In genomic region chr18:12470382-12471090, GRCh38 we compare ENCODE assay signal across 19 cellular contexts.
DNase-seq lines count a peak whose midpoint lies in the region; ATAC-seq, FAIRE-seq and TF ChIP-seq lines count a peak whose summit lies in the region.
"Had no signal": no experiment of that assay in that cellular context is flagged by ENCODE, and none has a peak within 500 bp of the region (broad histone marks: within the 10 kb centered on the region; RNA-seq: fewer than 3 reads in every experiment).

No MANE protein-coding gene starts in this region.

- peak; percentile 32 for FAIRE-seq in bronchial epithelial cell (lab: Jason Lieb, UNC)
- FAIRE-seq: A549, GM12878 had no signal

- H3K9me3 ChIP-seq in left ventricle myocardium inferior (replicated peaks) = no peaks in the 10 kb centered on the region
- H3K9me3 ChIP-seq in hepatocyte (ENCODE audit: low read depth) = no peaks in the 10 kb centered on the region
- H3K9me3 ChIP-seq: A549 had no signal

- peaks cover 11% of the 10 kb centered on the region for H3K36me3 ChIP-seq in left ventricle myocardium inferior
- no peaks in the 10 kb centered on the region for H3K36me3 ChIP-seq in bronchial epithelial cell (ENCODE audit: control insufficient read depth, insufficient read depth, low read length)
- no peaks in the 10 kb centered on the region for H3K36me3 ChIP-seq in hepatocyte (replicated peaks; ENCODE audit: insufficient read depth, low read depth)

- no peak overlapping the region for H3K4me3 ChIP-seq in left ventricle myocardium inferior
- H3K4me3 ChIP-seq in bronchial epithelial cell (ENCODE audit: low read depth, low read length) = no peak overlapping the region
- H3K4me3 ChIP-seq in hepatocyte = no peak overlapping the region
- H3K4me3 ChIP-seq: A549, GM12878, skin epidermis had no signal

- DNase-seq in Right ventricle myocardium inferior (ENCODE audit: missing footprints) = no peak
- DNase-seq in left ventricle myocardium inferior = no peak
- DNase-seq in bronchial epithelial cell (ENCODE audit: low read depth) = peak; percentile 76
- peak; percentile 21 for DNase-seq in hepatocyte (ENCODE audit: low spot score)
- DNase-seq in DMS53 (lab: John Stamatoyannopoulos, UW) = no peak
- no peak for DNase-seq in DMS153 treated with DMSO at 0.1 percent for 48 hours (lab: John Stamatoyannopoulos, UW; ENCODE audit: unreplicated experiment)
- DNase-seq: activated CD8-positive, alpha-beta memory T cell treated with anti-CD3 and anti-CD28 coated beads, Interleukin-2, amount 50 U/mL, for 4 hours; activated naive CD4-positive, alpha-beta T cell treated with Interleukin-2 at 50 U/mL for 16 hours; EL; glutamatergic neuron; HCEC 1CT; immature natural killer cell; IMR-90; stimulated activated naive B cell treated with anti-CD40 and anti-IgM and Interleukin-4, amounts not matched to agents 10 μg/mL and 1 μg/mL and 100 μg/mL, for 72 hours had no signal

- H4K20me1 ChIP-seq in hepatocyte (ENCODE audit: insufficient read depth, poor library complexity, severe bottlenecking) = no peaks in the 10 kb centered on the region

- H3K4me2 ChIP-seq in hepatocyte = no peak overlapping the region
- H3K4me2 ChIP-seq: A549 had no signal

- H3K4me1 ChIP-seq in left ventricle myocardium inferior (peaks cover 13% of the 10 kb centered on the region), hepatocyte (ENCODE audit: insufficient read depth) (no peaks in the 10 kb centered on the region)
- H3K4me1 ChIP-seq: A549 had no signal

- 70% methylated on average over 7 of the region's 7 CpGs for WGBS in hepatocyte (ENCODE audit: low lambda C conversion rate, missing lambda C conversion rate)

- H3K9me2 ChIP-seq in hepatocyte (replicated peaks; ENCODE audit: insufficient read depth) = no peaks in the 10 kb centered on the region

- H3K27ac ChIP-seq in left ventricle myocardium inferior (replicated peaks) (no peak overlapping the region), hepatocyte (no peak overlapping the region), temporal lobe (ENCODE audit: low read depth, low read length) (peak overlapping the region; percentile 69)
- H3K27ac ChIP-seq: A549 had no signal

- peak; percentile 83 for ATAC-seq in Right ventricle myocardium inferior
- ATAC-seq in GM21447 (IDR thresholded peaks at IDR 0.05; ENCODE audit: unreplicated experiment) = no peak
- ATAC-seq: GM12878; stimulated activated naive B cell treated with anti-CD40 and anti-IgM and Interleukin-4, amounts not matched to agents 10 μg/mL and 1 μg/mL and 100 μg/mL, for 72 hours had no signal

- no peaks in the 10 kb centered on the region for H3K79me2 ChIP-seq in hepatocyte

- H2AFZ ChIP-seq in hepatocyte = no peak overlapping the region

- H3K27me3 ChIP-seq in left ventricle myocardium inferior (ENCODE audit: low read depth) (no peaks in the 10 kb centered on the region), bronchial epithelial cell (ENCODE audit: control insufficient read depth, insufficient read depth, low read length) (no peaks in the 10 kb centered on the region), hepatocyte (no peaks in the 10 kb centered on the region)

- intact Hi-C loops in Right ventricle myocardium inferior (cut with DNase I) (no loop called here), left ventricle myocardium inferior (cut with micrococcal nuclease) (loop anchor here (10.0 kb wide), 1 partner anchor 174 kb away; no protein-coding TSS in a partner anchor)

- no peak for TF ChIP-seq CTCF in left ventricle myocardium inferior (IDR thresholded peaks at IDR 0.05; ENCODE audit: borderline replicate concordance)
- no peak for TF ChIP-seq CTCF in bronchial epithelial cell (IDR thresholded peaks at IDR 0.05; ENCODE audit: insufficient read depth, low read length, severe bottlenecking)
- TF ChIP-seq CTCF in hepatocyte (IDR thresholded peaks at IDR 0.05; ENCODE audit: poor library complexity) = no peak

Comparison
In these comparisons a context has a peak if more than half of its experiments do, and no peak if none do; other contexts are left out.
1. DNase-seq: peak in bronchial epithelial cell (single experiment) and hepatocyte (single experiment); none in Right ventricle myocardium inferior (single experiment), left ventricle myocardium inferior (single experiment), DMS53 (single experiment) and DMS153 treated with DMSO at 0.1 percent for 48 hours (single experiment).